Comparison of ENCODE assay signal across 31 cellular contexts in genomic region chr15:72451224-72451623, GRCh38. TPM values are rescaled to one million over a fixed set of nuclear protein-coding genes. Genes with fewer than 3 reads are reported as not detected.
"Had no signal": no experiment of that assay in that cellular context is flagged by ENCODE, and none has a peak within 500 bp of the region (broad histone marks: within the 10 kb centered on the region; RNA-seq: fewer than 3 reads in every experiment).

No MANE protein-coding gene starts in this region.

- ATAC-seq: activated naive CD4-positive, alpha-beta T cell treated with anti-CD3 and anti-CD28 coated beads, Interleukin-2, amount 50 U/mL, for 72 hours; activated naive CD8-positive, alpha-beta T cell treated with anti-CD3 and anti-CD28 coated beads, Interleukin-2, amount 50 U/mL, for 24 hours; activated T-cell treated with anti-CD3 and anti-CD28 coated beads, Interleukin-2, amount 50 U/mL, for 4 hours; body of pancreas; T-helper 17 cell had no signal

- H3K9me3 ChIP-seq: ascending aorta, body of pancreas, MG63 had no signal

- FAIRE-seq: bronchial epithelial cell, RCC 7860 had no signal

- H3K36me3 ChIP-seq: ascending aorta, MG63 had no signal

- H3K27me3 ChIP-seq: ascending aorta, body of pancreas had no signal

- H3K27ac ChIP-seq: ascending aorta, body of pancreas had no signal

- H3K4me1 ChIP-seq: ascending aorta, body of pancreas had no signal

- H3K4me3 ChIP-seq: ascending aorta, body of pancreas, MG63 had no signal

- DNase-seq: activated B cell treated with CpG ODN at 0.5 μM for 24 hours; activated CD4-positive, alpha-beta memory T cell treated with anti-CD3 and anti-CD28 coated beads for 36 hours; activated CD4-positive, alpha-beta T cell treated with anti-CD3 and anti-CD28 coated beads for 1 hour; activated CD4-positive, alpha-beta T cell treated with anti-CD3 and anti-CD28 coated beads, Interleukin-2, amount 10 ng/mL, durations not matched to agents 24 days and 14 days; activated CD8-positive, alpha-beta memory T cell treated with anti-CD3 and anti-CD28 coated beads for 24 hours; activated effector memory CD4-positive, alpha-beta T cell treated with anti-CD3 and anti-CD28 coated beads, Interleukin-2, amount 50 U/mL, for 16 hours; activated naive CD4-positive, alpha-beta T cell treated with Interleukin-2 at 50 U/mL for 16 hours; activated naive CD8-positive, alpha-beta T cell treated with anti-CD3 and anti-CD28 coated beads, Interleukin-2, amount 50 U/mL, for 24 hours; activated T-cell treated with anti-CD3 and anti-CD28 coated beads, Interleukin-2, amount 50 U/mL, for 4 hours; amniotic stem cell; body of pancreas; central memory CD4-positive, alpha-beta T cell; KG1; MG63; MV-4-11; NCI-H1092 treated with DMSO at 0.1 percent for 48 hours; NCI-H1417 treated with DMSO at 0.1 percent for 48 hours; NCI-H187; NCI-H2081; NCI-H2171 treated with DMSO at 0.1 percent for 48 hours; NCI-H226; NCI-H510A treated with DMSO at 0.1 percent for 48 hours; OCI-M1; SIG-M5; T-helper 17 cell; T-helper 9 cell had no signal

RNA-seq across cellular contexts. Expression of gene TMEM202, which starts 53.1 kb away (rescaled TPM):
- total RNA-seq: activated B cell treated with CpG ODN at 0.5 μM for 24 hours; activated CD4-positive, alpha-beta memory T cell treated with anti-CD3 and anti-CD28 coated beads for 36 hours; activated CD4-positive, alpha-beta T cell treated with anti-CD3 and anti-CD28 coated beads, Interleukin-2, amount 10 ng/mL, durations not matched to agents 24 days and 14 days; activated naive CD4-positive, alpha-beta T cell treated with anti-CD3 and anti-CD28 coated beads, Interleukin-2, amount 50 U/mL, for 72 hours; activated T-cell treated with anti-CD3 and anti-CD28 coated beads, Interleukin-2, amount 50 U/mL, for 4 hours; ascending aorta; body of pancreas; bronchial epithelial cell; chondrocyte; T-helper 17 cell had no signal
